11 cellular contexts compared by ENCODE assay signal in the genomic region with DNA sequence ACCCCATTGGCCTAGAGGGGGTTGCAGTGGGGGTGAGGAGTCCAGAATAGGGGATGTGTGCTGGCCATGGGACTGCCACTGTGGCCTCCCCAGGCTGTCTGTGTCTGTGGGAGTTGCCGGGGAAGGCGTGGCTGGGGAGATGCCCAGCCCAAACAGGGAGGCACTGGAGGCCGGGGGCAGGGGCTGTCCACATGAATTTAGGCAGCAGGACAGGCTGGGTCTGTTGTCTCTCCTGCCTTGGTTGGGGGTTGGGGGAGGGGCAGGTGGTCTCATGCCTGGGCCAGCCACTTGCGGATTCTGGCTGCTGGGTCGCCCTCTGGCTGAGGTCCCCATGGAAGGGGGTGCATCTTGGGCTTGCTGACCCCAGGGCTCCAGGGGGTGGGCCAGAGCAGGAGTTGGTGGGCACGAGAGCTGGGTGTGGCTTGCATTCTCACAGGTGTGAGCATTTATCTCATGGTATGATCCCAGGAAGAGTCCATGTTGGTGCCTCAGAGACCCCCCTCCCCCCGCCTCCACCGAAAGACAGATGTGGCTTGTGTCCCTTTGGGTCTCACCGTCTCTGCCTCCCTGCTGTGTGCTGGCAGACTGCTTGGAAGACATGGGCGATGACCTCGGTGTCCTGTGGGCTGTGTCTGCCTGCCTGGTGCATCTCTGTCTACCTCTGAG. TPM values are rescaled to one million over a fixed set of nuclear protein-coding genes. Genes with fewer than 3 reads are reported as not detected.
A peak's percentile ranks its signal among the peaks of the same experiment; 100 is the strongest.
DNase-seq lines count a peak whose midpoint lies in the region; ATAC-seq and TF ChIP-seq lines count a peak whose summit lies in the region.
"Had no signal": no experiment of that assay in that cellular context is flagged by ENCODE, and none has a peak within 500 bp of the region (broad histone marks: within the 10 kb centered on the region; RNA-seq: fewer than 3 reads in every experiment).

No MANE protein-coding gene starts in this region.

- no peak overlapping the region for H3K4me3 ChIP-seq in BE2C (ENCODE audit: low read depth, low read length)
- peak overlapping the region; percentile 61 for H3K4me3 ChIP-seq in SJSA1
- peak overlapping the region in 1 of 2 donors; percentile 49 for H3K4me3 ChIP-seq in right atrium auricular region

- H3K9me3 ChIP-seq in BE2C (no peaks in the 10 kb centered on the region), SJSA1 (replicated peaks) (no peaks in the 10 kb centered on the region), right atrium auricular region (no peaks in the 10 kb centered on the region)

- no peak for ATAC-seq in HG03095 (IDR thresholded peaks at IDR 0.05; ENCODE audit: unreplicated experiment)

- H3K27me3 ChIP-seq in BE2C (peaks cover 16% of the 10 kb centered on the region), SJSA1 (replicated peaks) (peaks cover 6% of the 10 kb centered on the region; the same call in 1 of the 2 replicates), right atrium auricular region (peaks cover 13 to 15% of the 10 kb centered on the region in 2 donors)

- TF ChIP-seq CTCF in BE2C (IDR thresholded peaks at IDR 0.05; ENCODE audit: low read depth, low read length) (no peak), right atrium auricular region (IDR thresholded peaks at IDR 0.05) (no peak)

- H3K27ac ChIP-seq in SJSA1 (no peak overlapping the region), right atrium auricular region (peak overlapping the region; percentile 40 to 46)

- H3K36me3 ChIP-seq in BE2C (no peaks in the 10 kb centered on the region), SJSA1 (peaks cover 39% of the 10 kb centered on the region), right atrium auricular region (peaks cover 18% of the 10 kb centered on the region)

- H3K4me1 ChIP-seq in BE2C (peaks cover 21% of the 10 kb centered on the region), SJSA1 (replicated peaks) (peaks cover 43% of the 10 kb centered on the region), right atrium auricular region (peaks cover 0 to 33% of the 10 kb centered on the region in 2 donors)

- DNase-seq in BE2C (peak; percentile 30), SJSA1 (ENCODE audit: low read depth in 1 of 2, low spot score in 2 of 2) (peak; percentile 81 to 84), right atrium auricular region (ENCODE audit: low spot score) (no peak), CD1c-positive myeloid dendritic cell (ENCODE audit: extremely low spot score) (no peak), T-helper 9 cell (no peak)
- DNase-seq: activated T-cell treated with anti-CD3 and anti-CD28 coated beads, Interleukin-2, amount 50 U/mL, for 48 hours; foreskin melanocyte; naive B cell; retina had no signal

RNA-seq across cellular contexts. Expression of a gene that starts 4.0 kb away (rescaled TPM):
- 54.0 TPM for polyA plus RNA-seq in BE2C (2012; ENCODE audit: insufficient read depth, insufficient read length, low read depth)
- total RNA-seq in SJSA1 (2014; rRNA removed; shearing (Covaris generic)) = 61.7 and 70.0 TPM in 2 replicates
- 10 to 100 TPM; 15.1 to 17.2 TPM for total RNA-seq in right atrium auricular region
- total RNA-seq: Daoy had no signal

RNA-seq across cellular contexts. Expression of a gene that starts 9.5 kb away (rescaled TPM):
- polyA plus RNA-seq in BE2C (2012; ENCODE audit: insufficient read depth, insufficient read length, low read depth) = 20.3 TPM
- 0.24 and 0.94 TPM in 2 replicates for total RNA-seq in SJSA1 (2014; rRNA removed; shearing (Covaris generic))
- total RNA-seq in right atrium auricular region = under 1 TPM; 0.07 to 0.35 TPM

RNA-seq across cellular contexts. Expression of a gene that starts 17.5 kb away (rescaled TPM):
- polyA plus RNA-seq in BE2C (2012; ENCODE audit: insufficient read depth, insufficient read length, low read depth) = 202 TPM
- total RNA-seq in SJSA1 (2014; rRNA removed; shearing (Covaris generic)) = 120 and 139 TPM in 2 replicates
- total RNA-seq in right atrium auricular region = 10 to 100 TPM; 17.8 to 25.5 TPM

RNA-seq across cellular contexts. Expression of a gene that starts 33.8 kb away (rescaled TPM):
- polyA plus RNA-seq in BE2C (2012; ENCODE audit: insufficient read depth, insufficient read length, low read depth) = 31.1 TPM
- 18.5 and 21.3 TPM in 2 replicates for total RNA-seq in SJSA1 (2014; rRNA removed; shearing (Covaris generic))
- total RNA-seq in right atrium auricular region = 10 to 100 TPM in 1 of 2 donors, 1 to 10 TPM in 1; 7.8 to 14.1 TPM

RNA-seq across cellular contexts. Expression of a gene that starts 34.4 kb away (rescaled TPM):
- 2.7 TPM for polyA plus RNA-seq in BE2C (2012; ENCODE audit: insufficient read depth, insufficient read length, low read depth)
- 0.09 and 0.16 TPM in 2 replicates for total RNA-seq in SJSA1 (2014; rRNA removed; shearing (Covaris generic))
- 1 to 10 TPM in 1 of 2 donors, under 1 TPM in 1; 0.75 to 1.4 TPM for total RNA-seq in right atrium auricular region

Comparison
In these comparisons a context has a peak if more than half of its experiments do, and no peak if none do; other contexts are left out.
1. DNase-seq: peak in BE2C (single experiment) and SJSA1 (2 of 2); none in right atrium auricular region (single experiment), CD1c-positive myeloid dendritic cell (single experiment) and T-helper 9 cell (single experiment).